1 cellular context compared by ENCODE assay signal in the genomic region with DNA sequence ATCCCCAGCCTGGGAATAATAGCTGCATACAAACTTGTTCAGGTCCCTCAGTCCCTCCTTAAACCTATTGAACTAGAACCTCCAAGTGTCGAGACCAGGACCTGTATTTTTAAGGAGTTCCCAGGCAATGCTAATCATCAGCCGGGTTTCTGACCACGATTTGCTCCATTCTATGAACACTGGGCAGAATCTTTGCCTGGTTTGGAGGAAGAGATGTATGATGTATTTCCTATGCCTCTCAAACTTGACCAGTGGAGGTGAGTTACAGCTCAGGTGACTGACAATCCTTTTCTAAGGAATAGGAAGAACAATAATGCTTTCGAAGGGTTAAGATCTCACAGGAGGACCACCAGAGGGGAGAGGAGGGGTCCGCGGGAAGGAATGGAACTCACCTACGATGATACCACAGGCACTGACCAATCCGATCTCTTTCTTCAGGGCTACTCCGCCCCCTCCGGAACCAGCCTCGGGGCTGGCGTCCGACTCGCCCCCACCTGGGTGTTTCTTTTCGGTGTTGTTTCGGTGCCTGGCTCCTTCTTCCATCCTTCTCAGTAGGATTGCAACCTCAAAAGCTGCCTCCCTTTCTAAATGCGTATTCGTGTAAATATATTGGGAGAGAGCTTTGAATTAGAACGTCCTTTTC.
A peak's percentile ranks its signal among the peaks of the same experiment; 100 is the strongest.
TF ChIP-seq lines count a peak whose summit lies in the region.

No MANE protein-coding gene starts in this region.

TF ChIP-seq in H1, 55 proteins besides CTCF, POLR2A, EP300 and RAD21:
- no peak for TF ChIP-seq KDM4A (IDR thresholded peaks at IDR 0.05; ENCODE audit: low read depth, low read length, severe bottlenecking)
- TF ChIP-seq CHD2 (IDR thresholded peaks at IDR 0.05; ENCODE audit: low read length), result no peak
- TF ChIP-seq, protein P1, sequence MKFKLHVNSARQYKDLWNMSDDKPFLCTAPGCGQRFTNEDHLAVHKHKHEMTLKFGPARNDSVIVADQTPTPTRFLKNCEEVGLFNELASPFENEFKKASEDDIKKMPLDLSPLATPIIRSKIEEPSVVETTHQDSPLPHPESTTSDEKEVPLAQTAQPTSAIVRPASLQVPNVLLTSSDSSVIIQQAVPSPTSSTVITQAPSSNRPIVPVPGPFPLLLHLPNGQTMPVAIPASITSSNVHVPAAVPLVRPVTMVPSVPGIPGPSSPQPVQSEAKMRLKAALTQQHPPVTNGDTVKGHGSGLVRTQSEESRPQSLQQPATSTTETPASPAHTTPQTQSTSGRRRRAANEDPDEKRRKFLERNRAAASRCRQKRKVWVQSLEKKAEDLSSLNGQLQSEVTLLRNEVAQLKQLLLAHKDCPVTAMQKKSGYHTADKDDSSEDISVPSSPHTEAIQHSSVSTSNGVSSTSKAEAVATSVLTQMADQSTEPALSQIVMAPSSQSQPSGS (IDR thresholded peaks at IDR 0.05; ENCODE audit: low read length), result no peak
- no peak for TF ChIP-seq YY1 (IDR thresholded peaks at IDR 0.05; ENCODE audit: low read depth, low read length)
- TF ChIP-seq, protein P2, sequence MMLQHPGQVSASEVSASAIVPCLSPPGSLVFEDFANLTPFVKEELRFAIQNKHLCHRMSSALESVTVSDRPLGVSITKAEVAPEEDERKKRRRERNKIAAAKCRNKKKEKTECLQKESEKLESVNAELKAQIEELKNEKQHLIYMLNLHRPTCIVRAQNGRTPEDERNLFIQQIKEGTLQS (IDR thresholded peaks at IDR 0.05; ENCODE audit: insufficient read depth, low read depth, low read length), result no peak
- TF ChIP-seq, protein P3, sequence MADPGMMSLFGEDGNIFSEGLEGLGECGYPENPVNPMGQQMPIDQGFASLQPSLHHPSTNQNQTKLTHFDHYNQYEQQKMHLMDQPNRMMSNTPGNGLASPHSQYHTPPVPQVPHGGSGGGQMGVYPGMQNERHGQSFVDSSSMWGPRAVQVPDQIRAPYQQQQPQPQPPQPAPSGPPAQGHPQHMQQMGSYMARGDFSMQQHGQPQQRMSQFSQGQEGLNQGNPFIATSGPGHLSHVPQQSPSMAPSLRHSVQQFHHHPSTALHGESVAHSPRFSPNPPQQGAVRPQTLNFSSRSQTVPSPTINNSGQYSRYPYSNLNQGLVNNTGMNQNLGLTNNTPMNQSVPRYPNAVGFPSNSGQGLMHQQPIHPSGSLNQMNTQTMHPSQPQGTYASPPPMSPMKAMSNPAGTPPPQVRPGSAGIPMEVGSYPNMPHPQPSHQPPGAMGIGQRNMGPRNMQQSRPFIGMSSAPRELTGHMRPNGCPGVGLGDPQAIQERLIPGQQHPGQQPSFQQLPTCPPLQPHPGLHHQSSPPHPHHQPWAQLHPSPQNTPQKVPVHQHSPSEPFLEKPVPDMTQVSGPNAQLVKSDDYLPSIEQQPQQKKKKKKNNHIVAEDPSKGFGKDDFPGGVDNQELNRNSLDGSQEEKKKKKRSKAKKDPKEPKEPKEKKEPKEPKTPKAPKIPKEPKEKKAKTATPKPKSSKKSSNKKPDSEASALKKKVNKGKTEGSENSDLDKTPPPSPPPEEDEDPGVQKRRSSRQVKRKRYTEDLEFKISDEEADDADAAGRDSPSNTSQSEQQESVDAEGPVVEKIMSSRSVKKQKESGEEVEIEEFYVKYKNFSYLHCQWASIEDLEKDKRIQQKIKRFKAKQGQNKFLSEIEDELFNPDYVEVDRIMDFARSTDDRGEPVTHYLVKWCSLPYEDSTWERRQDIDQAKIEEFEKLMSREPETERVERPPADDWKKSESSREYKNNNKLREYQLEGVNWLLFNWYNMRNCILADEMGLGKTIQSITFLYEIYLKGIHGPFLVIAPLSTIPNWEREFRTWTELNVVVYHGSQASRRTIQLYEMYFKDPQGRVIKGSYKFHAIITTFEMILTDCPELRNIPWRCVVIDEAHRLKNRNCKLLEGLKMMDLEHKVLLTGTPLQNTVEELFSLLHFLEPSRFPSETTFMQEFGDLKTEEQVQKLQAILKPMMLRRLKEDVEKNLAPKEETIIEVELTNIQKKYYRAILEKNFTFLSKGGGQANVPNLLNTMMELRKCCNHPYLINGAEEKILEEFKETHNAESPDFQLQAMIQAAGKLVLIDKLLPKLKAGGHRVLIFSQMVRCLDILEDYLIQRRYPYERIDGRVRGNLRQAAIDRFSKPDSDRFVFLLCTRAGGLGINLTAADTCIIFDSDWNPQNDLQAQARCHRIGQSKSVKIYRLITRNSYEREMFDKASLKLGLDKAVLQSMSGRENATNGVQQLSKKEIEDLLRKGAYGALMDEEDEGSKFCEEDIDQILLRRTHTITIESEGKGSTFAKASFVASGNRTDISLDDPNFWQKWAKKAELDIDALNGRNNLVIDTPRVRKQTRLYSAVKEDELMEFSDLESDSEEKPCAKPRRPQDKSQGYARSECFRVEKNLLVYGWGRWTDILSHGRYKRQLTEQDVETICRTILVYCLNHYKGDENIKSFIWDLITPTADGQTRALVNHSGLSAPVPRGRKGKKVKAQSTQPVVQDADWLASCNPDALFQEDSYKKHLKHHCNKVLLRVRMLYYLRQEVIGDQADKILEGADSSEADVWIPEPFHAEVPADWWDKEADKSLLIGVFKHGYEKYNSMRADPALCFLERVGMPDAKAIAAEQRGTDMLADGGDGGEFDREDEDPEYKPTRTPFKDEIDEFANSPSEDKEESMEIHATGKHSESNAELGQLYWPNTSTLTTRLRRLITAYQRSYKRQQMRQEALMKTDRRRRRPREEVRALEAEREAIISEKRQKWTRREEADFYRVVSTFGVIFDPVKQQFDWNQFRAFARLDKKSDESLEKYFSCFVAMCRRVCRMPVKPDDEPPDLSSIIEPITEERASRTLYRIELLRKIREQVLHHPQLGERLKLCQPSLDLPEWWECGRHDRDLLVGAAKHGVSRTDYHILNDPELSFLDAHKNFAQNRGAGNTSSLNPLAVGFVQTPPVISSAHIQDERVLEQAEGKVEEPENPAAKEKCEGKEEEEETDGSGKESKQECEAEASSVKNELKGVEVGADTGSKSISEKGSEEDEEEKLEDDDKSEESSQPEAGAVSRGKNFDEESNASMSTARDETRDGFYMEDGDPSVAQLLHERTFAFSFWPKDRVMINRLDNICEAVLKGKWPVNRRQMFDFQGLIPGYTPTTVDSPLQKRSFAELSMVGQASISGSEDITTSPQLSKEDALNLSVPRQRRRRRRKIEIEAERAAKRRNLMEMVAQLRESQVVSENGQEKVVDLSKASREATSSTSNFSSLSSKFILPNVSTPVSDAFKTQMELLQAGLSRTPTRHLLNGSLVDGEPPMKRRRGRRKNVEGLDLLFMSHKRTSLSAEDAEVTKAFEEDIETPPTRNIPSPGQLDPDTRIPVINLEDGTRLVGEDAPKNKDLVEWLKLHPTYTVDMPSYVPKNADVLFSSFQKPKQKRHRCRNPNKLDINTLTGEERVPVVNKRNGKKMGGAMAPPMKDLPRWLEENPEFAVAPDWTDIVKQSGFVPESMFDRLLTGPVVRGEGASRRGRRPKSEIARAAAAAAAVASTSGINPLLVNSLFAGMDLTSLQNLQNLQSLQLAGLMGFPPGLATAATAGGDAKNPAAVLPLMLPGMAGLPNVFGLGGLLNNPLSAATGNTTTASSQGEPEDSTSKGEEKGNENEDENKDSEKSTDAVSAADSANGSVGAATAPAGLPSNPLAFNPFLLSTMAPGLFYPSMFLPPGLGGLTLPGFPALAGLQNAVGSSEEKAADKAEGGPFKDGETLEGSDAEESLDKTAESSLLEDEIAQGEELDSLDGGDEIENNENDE (IDR thresholded peaks at IDR 0.05; ENCODE audit: insufficient replicate concordance, low read length), result peak; percentile 31
- no peak for TF ChIP-seq GTF2F1 (IDR thresholded peaks at IDR 0.05; ENCODE audit: borderline replicate concordance, low read depth, low read length)
- peak; percentile 45; the same call in 1 of the 2 replicates for TF ChIP-seq TAF1 (IDR thresholded peaks at IDR 0.05; ENCODE audit: low read depth, low read length)
- TF ChIP-seq SP4 (IDR thresholded peaks at IDR 0.05; ENCODE audit: low read length), result no peak
- TF ChIP-seq MAFK (IDR thresholded peaks at IDR 0.05; ENCODE audit: low read depth, low read length), result no peak
- no peak for TF ChIP-seq CTBP2 (IDR thresholded peaks at IDR 0.05; ENCODE audit: borderline replicate concordance, insufficient read depth, insufficient read length, low read length)
- TF ChIP-seq EGR1 (IDR thresholded peaks at IDR 0.05; ENCODE audit: borderline replicate concordance, low read depth, low read length), result no peak
- TF ChIP-seq NRF1 (IDR thresholded peaks at IDR 0.05; ENCODE audit: low read depth, low read length), result no peak
- no peak for TF ChIP-seq RXRA (IDR thresholded peaks at IDR 0.05; ENCODE audit: insufficient read depth, low read depth, low read length)
- TF ChIP-seq ZNF274 (IDR thresholded peaks at IDR 0.05; ENCODE audit: borderline replicate concordance, extremely low read depth, low read length), result no peak
- TF ChIP-seq RBBP5 (IDR thresholded peaks at IDR 0.05; ENCODE audit: borderline replicate concordance, low read depth, low read length), result 0 out of 2 replicates have a peak, but pooled peaks have one; percentile 33
- TF ChIP-seq POLR2AphosphoS5 (IDR thresholded peaks at IDR 0.05; ENCODE audit: low read depth, low read length), result no peak
- TF ChIP-seq JUN (IDR thresholded peaks at IDR 0.05; ENCODE audit: low read depth, low read length), result no peak
- peak; percentile 54; the same call in 1 of the 2 replicates for TF ChIP-seq SP1 (IDR thresholded peaks at IDR 0.05; ENCODE audit: low read depth, low read length)
- no peak for TF ChIP-seq BACH1 (IDR thresholded peaks at IDR 0.05; ENCODE audit: low read length)
- no peak for TF ChIP-seq TCF12 (IDR thresholded peaks at IDR 0.05; ENCODE audit: low read depth, low read length)
- no peak for TF ChIP-seq TBP (IDR thresholded peaks at IDR 0.05; ENCODE audit: low read depth, low read length)
- TF ChIP-seq SIN3A (conservative IDR thresholded peaks at IDR 0.05 in 1 of 2, IDR thresholded peaks at IDR 0.05 in 1 of 2; ENCODE audit: low read depth in 1 of 2, low read length in 2 of 2), result peak; percentile 34 to 62; a peak in 2 of 4 replicates
- no peak for TF ChIP-seq RFX5 (IDR thresholded peaks at IDR 0.05; ENCODE audit: borderline replicate concordance, low read depth, low read length)
- peak; percentile 58 for TF ChIP-seq SAP30 (IDR thresholded peaks at IDR 0.05; ENCODE audit: insufficient read depth, insufficient replicate concordance, low read length)
- TF ChIP-seq, protein P4, sequence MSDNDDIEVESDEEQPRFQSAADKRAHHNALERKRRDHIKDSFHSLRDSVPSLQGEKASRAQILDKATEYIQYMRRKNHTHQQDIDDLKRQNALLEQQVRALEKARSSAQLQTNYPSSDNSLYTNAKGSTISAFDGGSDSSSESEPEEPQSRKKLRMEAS (IDR thresholded peaks at IDR 0.05), result no peak
- no peak for TF ChIP-seq SRF (IDR thresholded peaks at IDR 0.05; ENCODE audit: low read depth, low read length)
- TF ChIP-seq CBX5 (IDR thresholded peaks at IDR 0.05; ENCODE audit: low read depth, low read length), result no peak
- TF ChIP-seq CREB1 (IDR thresholded peaks at IDR 0.05), result no peak
- no peak for TF ChIP-seq POU5F1 (IDR thresholded peaks at IDR 0.05; ENCODE audit: low read depth, low read length)
- TF ChIP-seq SUZ12 (IDR thresholded peaks at IDR 0.05; ENCODE audit: low read length), result no peak
